ENCODE assay signal across 31 cellular contexts in genomic region chr14:65200454-65200853, GRCh38.
"Had no signal": no experiment of that assay in that cellular context is flagged by ENCODE, and none has a peak within 500 bp of the region (broad histone marks: within the 10 kb centered on the region; RNA-seq: fewer than 3 reads in every experiment).

No MANE protein-coding gene starts in this region.

- H3K27me3 Mint-ChIP-seq: activated CD8-positive, alpha-beta T cell treated with anti-CD3 and anti-CD28 coated beads for 36 hours; activated T-helper 17 cell treated with anti-CD3 and anti-CD28 coated beads, Interleukin-2, amount 50 U/mL, for 72 hours; progenitor cell of endocrine pancreas; T-helper 17 cell had no signal

- H3K9me3 ChIP-seq: heart left ventricle, ovary, right lobe of liver, stomach, thyroid gland, upper lobe of left lung, vagina had no signal

- H3K36me3 Mint-ChIP-seq: immature natural killer cell, mesothelial cell of epicardium, naive B cell had no signal

- H3K4me1 ChIP-seq: heart left ventricle, right lobe of liver, upper lobe of left lung, vagina had no signal

- H3K27me3 ChIP-seq: brain microvascular endothelial cell, dorsolateral prefrontal cortex, heart left ventricle, ovary, right lobe of liver, stomach, thyroid gland, upper lobe of left lung, vagina had no signal

- FAIRE-seq: kidney had no signal

- ATAC-seq: activated CD8-positive, alpha-beta T cell treated with anti-CD3 and anti-CD28 coated beads for 36 hours; activated T-cell treated with anti-CD3 and anti-CD28 coated beads, Interleukin-2, amount 50 U/mL, for 4 hours; activated T-helper 17 cell treated with anti-CD3 and anti-CD28 coated beads, Interleukin-2, amount 50 U/mL, for 72 hours; heart left ventricle; right lobe of liver; T-helper 17 cell; WTC11 had no signal

- H3K9me3 Mint-ChIP-seq: immature natural killer cell, mesothelial cell of epicardium had no signal

- H3K36me3 ChIP-seq: brain microvascular endothelial cell, heart left ventricle, ovary, right lobe of liver, stomach, thyroid gland, upper lobe of left lung, vagina had no signal

- DNase-seq: activated CD4-positive, alpha-beta T cell treated with anti-CD3 and anti-CD28 coated beads, Interleukin-2, amount 50 U/mL, for 1 hour; activated CD8-positive, alpha-beta T cell treated with anti-CD3 and anti-CD28 coated beads for 36 hours; activated gamma-delta T cell treated with Interleukin-2 at 50 U/mL for 16 hours; activated naive CD4-positive, alpha-beta T cell treated with anti-CD3 and anti-CD28 coated beads, Interleukin-2, amount 50 U/mL, for 16 hours; activated T-cell treated with anti-CD3 and anti-CD28 coated beads, Interleukin-2, amount 50 U/mL, for 4 hours; anterior cingulate cortex; brain microvascular endothelial cell; dorsolateral prefrontal cortex; effector memory CD4-positive, alpha-beta T cell; heart left ventricle; hypothalamus; immature natural killer cell; kidney; naive B cell; nephron progenitor cell; ovary; right lobe of liver; stimulated activated CD4-positive, alpha-beta T cell treated with anti-CD3 and anti-CD28 coated beads, Interleukin-12 subunit alpha, Interleukin-12 subunit beta, amount 100 ng/mL, for 4 hours; stimulated activated CD4-positive, alpha-beta T cell treated with anti-CD3 and anti-CD28 coated beads, Interleukin-4, amount 100 ng/mL, for 1 hour; stomach; T-helper 17 cell; T1000; thyroid gland; upper lobe of left lung had no signal

- H3K27ac ChIP-seq: brain microvascular endothelial cell, coronary artery, dorsolateral prefrontal cortex, heart left ventricle, ovary, right lobe of liver, skin epidermis, stomach, thyroid gland, upper lobe of left lung, vagina had no signal

- H3K4me3 ChIP-seq: coronary artery, dorsolateral prefrontal cortex, heart left ventricle, ovary, right lobe of liver, skin epidermis, stomach, thyroid gland, upper lobe of left lung, vagina had no signal

- H3K27ac Mint-ChIP-seq: activated CD8-positive, alpha-beta T cell treated with anti-CD3 and anti-CD28 coated beads for 36 hours; activated T-helper 17 cell treated with anti-CD3 and anti-CD28 coated beads, Interleukin-2, amount 50 U/mL, for 72 hours; immature natural killer cell; mesothelial cell of epicardium; naive B cell; nephron progenitor cell; progenitor cell of endocrine pancreas; WTC11 had no signal

- H3K4me1 Mint-ChIP-seq: immature natural killer cell, WTC11 had no signal

- H3K4me3 Mint-ChIP-seq: activated CD8-positive, alpha-beta T cell treated with anti-CD3 and anti-CD28 coated beads for 36 hours; activated T-cell treated with anti-CD3 and anti-CD28 coated beads, Interleukin-2, amount 50 U/mL, for 4 hours; activated T-helper 17 cell treated with anti-CD3 and anti-CD28 coated beads, Interleukin-2, amount 50 U/mL, for 72 hours; immature natural killer cell; mesothelial cell of epicardium; naive B cell; nephron progenitor cell; T-helper 17 cell; WTC11 had no signal
